ENCODE assay signal across 8 cellular contexts in genomic region chr17:44086364-44087311, GRCh38. TPM values are rescaled to one million over a fixed set of nuclear protein-coding genes. Genes with fewer than 3 reads are reported as not detected.
DNase-seq lines count a peak whose midpoint lies in the region; ATAC-seq and TF ChIP-seq lines count a peak whose summit lies in the region.

No MANE protein-coding gene starts in this region.

- no peak for TF ChIP-seq CTCF in retinal pigment epithelial cell (conservative IDR thresholded peaks at IDR 0.05; ENCODE audit: low read depth, low read length)

- H3K4me3 ChIP-seq in CD4-positive, alpha-beta memory T cell (ENCODE audit: low read length in 2 of 2) = no peak overlapping the region
- H3K4me3 ChIP-seq in retinal pigment epithelial cell (ENCODE audit: low read length) = no peak overlapping the region

- peaks cover 18 to 47% of the 10 kb centered on the region in 2 donors for H3K36me3 Mint-ChIP-seq in CD4-positive, alpha-beta memory T cell
- peaks cover 46% of the 10 kb centered on the region for H3K36me3 Mint-ChIP-seq in activated T-cell treated with anti-CD3 and anti-CD28 coated beads, Interleukin-2, amount 50 U/mL, for 24 hours (ENCODE audit: low read depth)
- H3K36me3 Mint-ChIP-seq in immature natural killer cell = peaks cover 2 to 17% (median 11%) of the 10 kb centered on the region in 3 donors

- intact Hi-C loops in CD4-positive, alpha-beta memory T cell (cut with micrococcal nuclease) = no loop called here

- H3K9me3 Mint-ChIP-seq in CD4-positive, alpha-beta memory T cell = peaks cover 0 to 3% (median 0%) of the 10 kb centered on the region in 8 donors
- no peaks in the 10 kb centered on the region for H3K9me3 Mint-ChIP-seq in activated T-cell treated with anti-CD3 and anti-CD28 coated beads, Interleukin-2, amount 50 U/mL, for 24 hours
- H3K9me3 Mint-ChIP-seq in immature natural killer cell = no peaks in the 10 kb centered on the region

- DNase-seq in CD4-positive, alpha-beta memory T cell = peak in 1 of 5 donors; percentile 52
- DNase-seq in NCI-H2196 treated with DMSO at 0.1 percent for 48 hours (lab: John Stamatoyannopoulos, UW; ENCODE audit: unreplicated experiment) (peak; percentile 37), fibroblast of peridontal ligament (ENCODE audit: extremely low read depth) (peak; percentile 79), retinal pigment epithelial cell (ENCODE audit: low read depth) (peak; percentile 37), immature natural killer cell (no peak)
- DNase-seq in activated T-cell treated with anti-CD3 and anti-CD28 coated beads, Interleukin-2, amount 50 U/mL, for 24 hours = peak; percentile 70

- CTCF ChIA-PET in CD4-positive, alpha-beta memory T cell (lab: Charles Lee; ENCODE audit: partially characterized antibody) = no interaction called here

- no peaks in the 10 kb centered on the region for H3K4me1 ChIP-seq in CD4-positive, alpha-beta memory T cell (ENCODE audit: insufficient read depth, low read length)

- POLR2A ChIA-PET in CD4-positive, alpha-beta memory T cell (lab: Charles Lee; ENCODE audit: partially characterized antibody) = no interaction called here

- ATAC-seq in HG03139 (IDR thresholded peaks at IDR 0.05; ENCODE audit: unreplicated experiment) (no peak), HG03175 (IDR thresholded peaks at IDR 0.05; ENCODE audit: unreplicated experiment) (no peak)

- H3K9me3 ChIP-seq in CD4-positive, alpha-beta memory T cell (ENCODE audit: control insufficient read depth in 1 of 2, low read length in 2 of 2) = no peaks in the 10 kb centered on the region

- H3K4me1 Mint-ChIP-seq in CD4-positive, alpha-beta memory T cell = peaks cover 0 to 12% (median 4%) of the 10 kb centered on the region in 4 donors
- peaks cover 20% of the 10 kb centered on the region for H3K4me1 Mint-ChIP-seq in activated T-cell treated with anti-CD3 and anti-CD28 coated beads, Interleukin-2, amount 50 U/mL, for 24 hours (ENCODE audit: low read depth)
- H3K4me1 Mint-ChIP-seq in immature natural killer cell = no peaks in the 10 kb centered on the region

- H3K27ac Mint-ChIP-seq in CD4-positive, alpha-beta memory T cell = peak overlapping the region in 4 of 7 donors; percentile 52 to 81 (median 63)
- H3K27ac Mint-ChIP-seq in activated T-cell treated with anti-CD3 and anti-CD28 coated beads, Interleukin-2, amount 50 U/mL, for 24 hours = peak overlapping the region; percentile 80
- no peak overlapping the region for H3K27ac Mint-ChIP-seq in immature natural killer cell

- H3K4me3 Mint-ChIP-seq in CD4-positive, alpha-beta memory T cell = no peak overlapping the region
- no peak overlapping the region for H3K4me3 Mint-ChIP-seq in activated T-cell treated with anti-CD3 and anti-CD28 coated beads, Interleukin-2, amount 50 U/mL, for 24 hours
- H3K4me3 Mint-ChIP-seq in immature natural killer cell = no peak overlapping the region

- H3K27me3 Mint-ChIP-seq in CD4-positive, alpha-beta memory T cell = no peaks in the 10 kb centered on the region
- H3K27me3 Mint-ChIP-seq in activated T-cell treated with anti-CD3 and anti-CD28 coated beads, Interleukin-2, amount 50 U/mL, for 24 hours = no peaks in the 10 kb centered on the region
- H3K27me3 Mint-ChIP-seq in immature natural killer cell (ENCODE audit: low read depth in 3 of 3) = peaks cover 0 to 4% (median 2%) of the 10 kb centered on the region in 3 donors

- no peaks in the 10 kb centered on the region for H3K27me3 ChIP-seq in CD4-positive, alpha-beta memory T cell (ENCODE audit: insufficient read depth, low read length)

- no peak overlapping the region for H3K27ac ChIP-seq in CD4-positive, alpha-beta memory T cell (ENCODE audit: low read depth, low read length)

- H3K36me3 ChIP-seq in CD4-positive, alpha-beta memory T cell (ENCODE audit: insufficient read depth, low read length) = peaks cover 8% of the 10 kb centered on the region

RNA-seq across cellular contexts. Expression of gene G6PC3, which starts 16.1 kb away (rescaled TPM):
- 10 to 100 TPM; 10.6 to 11.8 TPM for total RNA-seq in CD4-positive, alpha-beta memory T cell
- 10 to 100 TPM; 15.6 to 17.9 TPM for polyA plus RNA-seq in CD4-positive, alpha-beta memory T cell
- 10 to 100 TPM; 30.9 to 41.6 (median 31.5) TPM for polyA plus RNA-seq in immature natural killer cell

RNA-seq across cellular contexts. Expression of gene LSM12, which starts 20.2 kb away (rescaled TPM):
- total RNA-seq in CD4-positive, alpha-beta memory T cell = 10 to 100 TPM; 35.3 to 37.4 TPM
- polyA plus RNA-seq in CD4-positive, alpha-beta memory T cell = 10 to 100 TPM; 55.6 to 74.0 TPM
- polyA plus RNA-seq in immature natural killer cell = 10 to 100 TPM; 56.5 to 82.6 (median 77.9) TPM

RNA-seq across cellular contexts. Expression of gene HDAC5, which starts 36.8 kb away (rescaled TPM):
- 10 to 100 TPM; 71.4 to 74.2 TPM for total RNA-seq in CD4-positive, alpha-beta memory T cell
- 10 to 100 TPM; 12.8 to 34.2 TPM for polyA plus RNA-seq in CD4-positive, alpha-beta memory T cell
- 10 to 100 TPM; 12.0 to 28.7 (median 20.3) TPM for polyA plus RNA-seq in immature natural killer cell

RNA-seq across cellular contexts. Expression of gene HROB, which starts 55.1 kb away (rescaled TPM):
- under 1 TPM; 0.36 to 0.64 TPM for total RNA-seq in CD4-positive, alpha-beta memory T cell
- under 1 TPM; 0.25 to 0.43 TPM for polyA plus RNA-seq in CD4-positive, alpha-beta memory T cell
- polyA plus RNA-seq in immature natural killer cell = 1 to 10 TPM in 1 of 3 donors, under 1 TPM in 1, not detected in 1; 0.22 to 1.0 TPM

Comparison
In these comparisons a context has a peak if more than half of its experiments do, and no peak if none do; other contexts are left out.
1. DNase-seq: peak in NCI-H2196 treated with DMSO at 0.1 percent for 48 hours (single experiment), activated T-cell treated with anti-CD3 and anti-CD28 coated beads, Interleukin-2, amount 50 U/mL, for 24 hours (single experiment), fibroblast of peridontal ligament (single experiment) and retinal pigment epithelial cell (single experiment); none in immature natural killer cell (0 of 3).
2. H3K27ac Mint-ChIP-seq: peak in CD4-positive, alpha-beta memory T cell (4 of 7) and activated T-cell treated with anti-CD3 and anti-CD28 coated beads, Interleukin-2, amount 50 U/mL, for 24 hours (single experiment); none in immature natural killer cell (0 of 6).